ENCODE assay signal across 2 cellular contexts in genomic region chr2:72796766-72797165, GRCh38.
A peak's percentile ranks its signal among the peaks of the same experiment; 100 is the strongest.
TF ChIP-seq lines count a peak whose summit lies in the region.

No MANE protein-coding gene starts in this region.

TF ChIP-seq in HEK293, 187 proteins besides CTCF, POLR2A, EP300 and RAD21 (continued from another document):
- 0 out of 2 replicates have a peak, but pooled peaks have one; percentile 18 for TF ChIP-seq PRDM6 (tag by site-specific recombination; IDR thresholded peaks at IDR 0.05)
- peak; percentile 63; the same call in 1 of the 2 replicates for TF ChIP-seq OSR2 (tag by site-specific recombination; IDR thresholded peaks at IDR 0.05)
- TF ChIP-seq ZSCAN16 (tag by site-specific recombination; IDR thresholded peaks at IDR 0.05), result no peak
- TF ChIP-seq PATZ1 (tag by site-specific recombination; IDR thresholded peaks at IDR 0.05), result no peak
- no peak for TF ChIP-seq YY2 (tag by site-specific recombination; IDR thresholded peaks at IDR 0.05)
- no peak for TF ChIP-seq IKZF3 (tag by site-specific recombination; IDR thresholded peaks at IDR 0.05)
- peak; percentile 85 for TF ChIP-seq FEZF1 (tag by site-specific recombination; IDR thresholded peaks at IDR 0.05)
- TF ChIP-seq TCF7L2 (IDR thresholded peaks at IDR 0.05; ENCODE audit: borderline replicate concordance, low read depth, low read length), result no peak
- TF ChIP-seq ZNF488 (tag by site-specific recombination; IDR thresholded peaks at IDR 0.05), result no peak
- TF ChIP-seq ZFHX2 (tag by site-specific recombination; conservative IDR thresholded peaks at IDR 0.05), result no peak

TF ChIP-seq in HepG2, 621 proteins besides CTCF, POLR2A, EP300 and RAD21 (continued from another document):
- TF ChIP-seq NFE2 (CRISPR knock-in tag; IDR thresholded peaks at IDR 0.05) (no peak), RBM39 (IDR thresholded peaks at IDR 0.05; ENCODE audit: low read depth, low read length, poor library complexity, severe bottlenecking) (no peak), ZFP62 (CRISPR knock-in tag; IDR thresholded peaks at IDR 0.05) (no peak), KMT2B (CRISPR knock-in tag; IDR thresholded peaks at IDR 0.05) (no peak), ATF7 (IDR thresholded peaks at IDR 0.05) (no peak), ATF7 (CRISPR knock-in tag; IDR thresholded peaks at IDR 0.05) (no peak), ZNF354B (CRISPR knock-in tag; IDR thresholded peaks at IDR 0.05) (no peak), HMG20A (CRISPR knock-in tag; IDR thresholded peaks at IDR 0.05; ENCODE audit: borderline replicate concordance) (no peak), ATF6 (CRISPR knock-in tag; conservative IDR thresholded peaks at IDR 0.05) (no peak)
TF ChIP-seq in HepG2: peak in this region for 0.
